ENCODE assay signal across 14 cellular contexts in the genomic region with DNA sequence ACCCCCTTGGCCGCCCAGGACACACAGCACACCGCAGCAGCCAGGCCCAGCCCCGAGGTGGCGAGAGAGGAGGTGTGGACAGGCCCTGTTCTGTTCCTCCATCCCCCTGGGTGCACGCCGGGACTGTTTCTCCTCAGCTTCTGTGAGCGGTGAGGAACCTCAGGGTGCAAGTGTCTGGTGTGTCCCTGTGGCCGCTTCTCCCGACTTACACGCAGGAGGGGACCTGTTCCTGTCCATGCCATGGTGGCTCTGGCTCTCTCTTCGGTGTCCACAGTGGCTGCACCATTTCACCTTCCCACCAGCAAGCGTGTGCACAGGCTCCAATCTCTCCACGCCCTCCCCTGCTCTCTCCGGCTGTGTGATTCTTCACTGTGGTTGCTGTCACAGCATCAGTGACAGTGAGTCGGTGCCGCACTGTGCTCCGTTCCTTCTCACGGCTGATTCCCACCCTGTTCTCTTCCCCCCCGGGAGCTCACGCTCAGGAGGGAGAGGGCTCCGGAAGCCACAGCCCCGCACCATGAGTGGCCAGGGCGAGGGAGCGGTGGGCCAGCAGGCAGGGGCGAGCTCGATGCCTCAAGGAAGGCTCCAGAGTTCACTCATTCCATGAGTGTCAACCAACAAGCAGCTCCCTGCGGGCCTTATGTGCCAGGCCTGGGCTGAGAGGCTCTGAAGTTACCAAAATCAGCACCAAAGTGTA. TPM values are rescaled to one million over a fixed set of nuclear protein-coding genes. Genes with fewer than 3 reads are reported as not detected.
DNase-seq lines count a peak whose midpoint lies in the region; ATAC-seq, FAIRE-seq and TF ChIP-seq lines count a peak whose summit lies in the region.
"Had no signal": no experiment of that assay in that cellular context is flagged by ENCODE, and none has a peak within 500 bp of the region (broad histone marks: within the 10 kb centered on the region; RNA-seq: fewer than 3 reads in every experiment).

No MANE protein-coding gene starts in this region.

- no peak overlapping the region for H3K9ac ChIP-seq in K562 (ENCODE audit: insufficient read depth in 1 of 2, low read depth in 2 of 2, low read length in 2 of 2)
- H3K9ac ChIP-seq in MM.1S (ENCODE audit: low read length): no peak overlapping the region

- H3K27ac ChIP-seq in K562 (ENCODE audit: extremely low read depth, low read depth, low read length): no peak overlapping the region
- H3K27ac ChIP-seq in right lobe of liver: peak overlapping the region in 1 of 3 donors; percentile 24
- H3K27ac ChIP-seq in stomach: peak overlapping the region in 4 of 5 donors; percentile 71 to 85 (median 80)
- H3K27ac ChIP-seq in MM.1S (ENCODE audit: low read length): no peak overlapping the region
- H3K27ac ChIP-seq: foreskin keratinocyte had no signal

- H3K9me3 Mint-ChIP-seq in Calu3 (ENCODE audit: low read depth, unreplicated experiment): peaks cover 3% of the 10 kb centered on the region
- H3K9me3 Mint-ChIP-seq: nephron progenitor cell had no signal

- no peaks in the 10 kb centered on the region for H3K79me2 ChIP-seq in K562 (ENCODE audit: control insufficient read depth, insufficient read depth, low read length)
- H3K79me2 ChIP-seq in MM.1S (ENCODE audit: low read length): no peaks in the 10 kb centered on the region

- H3K36me3 ChIP-seq in K562 (ENCODE audit: control insufficient read depth, insufficient read depth, low read length) (no peaks in the 10 kb centered on the region), right lobe of liver (no peaks in the 10 kb centered on the region), stomach (no peaks in the 10 kb centered on the region), MM.1S (replicated peaks; ENCODE audit: insufficient read depth, low read length) (no peaks in the 10 kb centered on the region)
- H3K36me3 ChIP-seq: BE2C had no signal

- DNase-seq in Calu3: no peak
- DNase-seq in K562 (ENCODE audit: extremely low read depth in 1 of 4, low spot score in 3 of 4): no peak
- peak in 2 of 3 donors; percentile 21 to 47 for DNase-seq in right lobe of liver
- no peak for DNase-seq in stomach
- no peak for DNase-seq in GM10248 (ENCODE audit: extremely low spot score)
- DNase-seq in GF-D8 (lab: John Stamatoyannopoulos, UW): no peak
- no peak for DNase-seq in MM.1S
- DNase-seq: DMS79 treated with DMSO at 0.1 percent for 48 hours, foreskin keratinocyte, NCI-H446 treated with DMSO at 0.1 percent for 48 hours had no signal

- peaks cover 62% of the 10 kb centered on the region for H3K27me3 Mint-ChIP-seq in Calu3 (ENCODE audit: unreplicated experiment)

- no peaks in the 10 kb centered on the region for H3K36me3 Mint-ChIP-seq in Calu3 (ENCODE audit: insufficient read depth, unreplicated experiment)

- TF ChIP-seq CTCF in Calu3 (IDR thresholded peaks at IDR 0.05; ENCODE audit: unreplicated experiment) (no peak), K562 (IDR thresholded peaks at IDR 0.05 in 2 of 3, conservative IDR thresholded peaks at IDR 0.05 in 1 of 3; ENCODE audit: insufficient read depth in 2 of 3, low read depth in 1 of 3, low read length in 3 of 3) (no peak), right lobe of liver (IDR thresholded peaks at IDR 0.05) (no peak), stomach (IDR thresholded peaks at IDR 0.05) (no peak), GM10248 (IDR thresholded peaks at IDR 0.05; ENCODE audit: control extremely low read depth, extremely low read depth, low read depth, missing control alignments) (no peak), MM.1S (IDR thresholded peaks at IDR 0.05; ENCODE audit: low read length) (no peak)

- intact Hi-C loops in Calu3 (cut with micrococcal nuclease; ENCODE audit: unreplicated experiment) (loop anchor here (10.0 kb wide), 1 partner anchor 319 kb away; no protein-coding TSS in a partner anchor), K562 (cut with micrococcal nuclease) (loop anchor here (2.0 kb wide), 1 partner anchor 121 kb away; no protein-coding TSS in a partner anchor), right lobe of liver (cut with DNase I) (loop anchor here in 1 of 2 donors (10.0 kb wide), 1 partner anchor 329 kb away; no protein-coding TSS in a partner anchor), stomach (cut with DNase I; ENCODE audit: low total_unique reads) (loop anchor here (5.0 kb wide), 1 partner anchor 322 kb away; no protein-coding TSS in a partner anchor)

- H4K20me1 ChIP-seq in K562 (replicated peaks; ENCODE audit: control insufficient read depth, insufficient read depth, low read length) (0 out of 2 replicates have a peak, but pooled peaks cover 5% of the 10 kb centered on the region), MM.1S (ENCODE audit: insufficient read depth, low read length) (no peaks in the 10 kb centered on the region)

- ATAC-seq in K562 (peak; percentile 28; the same call in 1 of the 3 replicates), right lobe of liver (no peak), GM18861 (IDR thresholded peaks at IDR 0.05; ENCODE audit: unreplicated experiment) (no peak)

- H3K4me1 Mint-ChIP-seq in Calu3 (ENCODE audit: low read depth, unreplicated experiment): no peaks in the 10 kb centered on the region

- H3K4me2 ChIP-seq in K562 (ENCODE audit: insufficient read depth, low read length) (no peak overlapping the region), MM.1S (ENCODE audit: low read depth, low read length) (no peak overlapping the region)

- WGBS in K562 (ENCODE audit: insufficient coverage, low coverage, missing lambda C conversion rate): 21% methylated on average over 9 of the region's 27 CpGs
- WGBS in right lobe of liver (ENCODE audit: insufficient coverage, low coverage, low lambda C conversion rate, missing lambda C conversion rate): 86% methylated on average over 9 of the region's 27 CpGs
- WGBS in stomach, 5 donors: 84 to 89% (median 87%) methylated on average over 19 to 27 of the region's 27 CpGs

- in situ Hi-C loops in K562 (cut with MboI): no loop called here

- H3K4me1 ChIP-seq in K562 (replicated peaks in 1 of 2; ENCODE audit: control insufficient read depth in 2 of 2, insufficient read depth in 2 of 2, low read length in 2 of 2) (peaks cover 0 to 31% of the 10 kb centered on the region in 2 experiments; a peak in 2 of 5 replicates), right lobe of liver (peaks cover 0 to 13% (median 4%) of the 10 kb centered on the region in 4 donors), stomach (peaks cover 30 to 55% (median 48%) of the 10 kb centered on the region in 4 donors), MM.1S (ENCODE audit: low read length) (no peaks in the 10 kb centered on the region)

- FAIRE-seq in K562 (lab: Jason Lieb, UNC): no peak

- POLR2A ChIA-PET in K562 (lab: Yijun Ruan, JAX) (interaction anchor here (0.5 to 1.3 kb wide), 4 partner anchors 121 to 767 kb away, joined by 3 to 6 read pairs (median 3); partner anchors contain the start of gene TBC1D22A), GM10248 (lab: Yijun Ruan, JAX) (no interaction called here)

- no peak overlapping the region for H2AFZ ChIP-seq in K562 (ENCODE audit: low read depth, low read length)
- no peak overlapping the region for H2AFZ ChIP-seq in MM.1S (ENCODE audit: low read length)

- no peaks in the 10 kb centered on the region for H3K9me1 ChIP-seq in K562 (ENCODE audit: control insufficient read depth, insufficient read depth, low read length)

- no peak for TF ChIP-seq POLR2A in K562 (conservative IDR thresholded peaks at IDR 0.05)
- TF ChIP-seq POLR2A in right lobe of liver (IDR thresholded peaks at IDR 0.05): no peak
- TF ChIP-seq POLR2A in stomach (IDR thresholded peaks at IDR 0.05): no peak

- no peak overlapping the region for H3K4me3 ChIP-seq in K562
- H3K4me3 ChIP-seq in right lobe of liver: no peak overlapping the region
- no peak overlapping the region for H3K4me3 ChIP-seq in stomach
- no peak overlapping the region for H3K4me3 ChIP-seq in MM.1S (ENCODE audit: low read length)
- H3K4me3 ChIP-seq: dorsolateral prefrontal cortex had no signal

- peak overlapping the region; percentile 33 for H3K27ac Mint-ChIP-seq in Calu3 (ENCODE audit: unreplicated experiment)
- H3K27ac Mint-ChIP-seq: nephron progenitor cell had no signal

- TF ChIP-seq EP300 in K562 (IDR thresholded peaks at IDR 0.05; ENCODE audit: low read length): no peak
- TF ChIP-seq EP300 in stomach (IDR thresholded peaks at IDR 0.05): no peak

- H3K4me3 Mint-ChIP-seq in Calu3 (ENCODE audit: low read depth, unreplicated experiment): no peak overlapping the region
- H3K4me3 Mint-ChIP-seq: nephron progenitor cell had no signal

- H3F3A ChIP-seq in MM.1S (ENCODE audit: insufficient read depth, low read length): no peaks in the 10 kb centered on the region

- H3K9me3 ChIP-seq in K562 (replicated peaks; ENCODE audit: control insufficient read depth, insufficient read depth, low read depth, low read length) (no peaks in the 10 kb centered on the region), right lobe of liver (no peaks in the 10 kb centered on the region), stomach (no peaks in the 10 kb centered on the region), MM.1S (replicated peaks; ENCODE audit: insufficient read depth, low read length) (no peaks in the 10 kb centered on the region)
- H3K9me3 ChIP-seq: BE2C had no signal

- TF ChIP-seq RAD21 in K562 (CRISPR knock-in tag; conservative IDR thresholded peaks at IDR 0.05 in 1 of 2, IDR thresholded peaks at IDR 0.05 in 1 of 2): no peak

- BruUV-seq in Calu3 (replicated peaks; lab: Mats Ljungman, UMichigan): no TSS peak
- no TSS peak for BruUV-seq in K562 (replicated peaks; lab: Mats Ljungman, UMichigan)

- CTCF ChIA-PET in Calu3 (lab: Charles Lee) (interaction anchor here (1.3 to 2.1 kb wide), 3 partner anchors 11 to 121 kb away, joined by 3 to 8 read pairs (median 6); no protein-coding TSS in a partner anchor), K562 (lab: Yijun Ruan, JAX; ENCODE audit: low intra/inter-chr PET ratio) (interaction anchor here (1.3 to 4.5 kb wide), 3 partner anchors 121 to 127 kb away, joined by 3 to 111 read pairs (median 3); no protein-coding TSS in a partner anchor), GM10248 (lab: Yijun Ruan, JAX) (interaction anchor here (0.7 to 4.5 kb wide), 20 partner anchors 9 to 724 kb away, joined by 3 to 108 read pairs (median 4); no protein-coding TSS in a partner anchor)

- H3K27me3 ChIP-seq in K562 (ENCODE audit: control insufficient read depth in 2 of 2, insufficient read depth in 2 of 2, low read length in 2 of 2): peaks cover 0 to 34% of the 10 kb centered on the region in 2 experiments; a peak in 2 of 5 replicates
- H3K27me3 ChIP-seq in right lobe of liver: no peaks in the 10 kb centered on the region
- H3K27me3 ChIP-seq in stomach: no peaks in the 10 kb centered on the region
- peaks cover 68% of the 10 kb centered on the region for H3K27me3 ChIP-seq in MM.1S (replicated peaks; ENCODE audit: insufficient read depth, low read length)
- H3K27me3 ChIP-seq: BE2C, dorsolateral prefrontal cortex, foreskin keratinocyte had no signal

- H3K9me2 ChIP-seq in MM.1S (replicated peaks; ENCODE audit: insufficient read depth, low read length): no peaks in the 10 kb centered on the region

RNA-seq across cellular contexts. Expression of gene WNT7B, which starts 18.6 kb away (rescaled TPM):
- 97.0 and 100.0 TPM in 2 replicates for total RNA-seq in Calu3 (2022)
- total RNA-seq in K562 (2011; cell fraction: chromatin; rRNA removed; ENCODE audit: low replicate concordance): not detected in 2 replicates
- not detected in 2 replicates for total RNA-seq in K562 (2011; cell fraction: nucleolus; rRNA removed)
- total RNA-seq in K562 (2011; cell fraction: nucleoplasm; rRNA removed): not detected in 2 replicates
- total RNA-seq in K562 (2014; rRNA removed): not detected in 2 replicates
- not detected in 2 replicates for total RNA-seq in K562 (2014; rRNA removed; fragmentation: Illumina TruSeq; extraction: Trizol)
- total RNA-seq in K562 (2015; rRNA removed; fragmentation: Illumina TruSeq; extraction: Trizol): not detected in 2 replicates
- not detected in 2 replicates for total RNA-seq in K562 (2021)
- polyA plus RNA-seq in K562 (2011; rRNA removed): not detected in 2 replicates
- polyA plus RNA-seq in K562 (2011; cell fraction: cytosol; rRNA removed): not detected in 2 replicates
- not detected in 2 replicates for polyA plus RNA-seq in K562 (2011; cell fraction: nucleus; rRNA removed)
- polyA plus RNA-seq in K562 (2012): not detected in 2 replicates
- polyA plus RNA-seq in K562 (2014; fragmentation: Illumina TruSeq; extraction: Trizol): not detected in 2 replicates
- polyA plus RNA-seq in K562 (2014; fragmentation: Nextera tagmentation; extraction: Ambion mirVana): not detected
- polyA plus RNA-seq in K562 (2014; rRNA removed): not detected in 2 replicates
- not detected in 2 replicates for polyA minus RNA-seq in K562 (2011; rRNA and poly(A)+ RNA removed)
- not detected in 2 replicates for polyA minus RNA-seq in K562 (2011; cell fraction: cytosol; rRNA and poly(A)+ RNA removed)
- not detected in 2 replicates for polyA minus RNA-seq in K562 (2011; cell fraction: nucleus; rRNA and poly(A)+ RNA removed)
- total RNA-seq in right lobe of liver: under 1 TPM in 2 of 6 experiments, not detected in 4; 0.10 to 0.12 TPM
- not detected for total RNA-seq in stomach
- polyA plus RNA-seq in stomach: 1 to 10 TPM in 1 of 3 donors, under 1 TPM in 1, not detected in 1; 0.06 to 2.0 TPM

Comparison
In these comparisons a context has a peak if more than half of its experiments do, and no peak if none do; other contexts are left out.
1. DNase-seq: peak in right lobe of liver (2 of 3); none in Calu3 (single experiment), K562 (0 of 4), stomach (single experiment), GM10248 (single experiment), GF-D8 (single experiment) and MM.1S (single experiment).
2. H3K27ac ChIP-seq: peak in stomach (4 of 5); none in K562 (single experiment) and MM.1S (single experiment).
3. RNA of gene WNT7B, which starts 18.6 kb away (total RNA-seq): 97.0 to 100.0 TPM in Calu3; 0.10 to 0.12 TPM in right lobe of liver, not detected in K562 and not detected in stomach; every median in the first group is over 10 times any median in the second.